11 cellular contexts compared by ENCODE assay signal in genomic region chr1:62800274-62800673, GRCh38. TPM values are rescaled to one million over a fixed set of nuclear protein-coding genes. Genes with fewer than 3 reads are reported as not detected.
DNase-seq lines count a peak whose midpoint lies in the region; ATAC-seq, FAIRE-seq and TF ChIP-seq lines count a peak whose summit lies in the region.
"Had no signal": no experiment of that assay in that cellular context is flagged by ENCODE, and none has a peak within 500 bp of the region (broad histone marks: within the 10 kb centered on the region; RNA-seq: fewer than 3 reads in every experiment).

No MANE protein-coding gene starts in this region.

- H3K4me1 ChIP-seq in right atrium auricular region: no peaks in the 10 kb centered on the region
- H3K4me1 ChIP-seq in colonic mucosa: no peaks in the 10 kb centered on the region
- H3K4me1 ChIP-seq: body of pancreas had no signal

- no peak overlapping the region for H3K9ac ChIP-seq in colonic mucosa (ENCODE audit: low read depth in 2 of 2, low read length in 2 of 2)
- H3K9ac ChIP-seq: SK-N-SH had no signal

- peaks cover 12% of the 10 kb centered on the region for H3K4me1 Mint-ChIP-seq in T-helper 17 cell

- H3K9me3 ChIP-seq in T-helper 17 cell (ENCODE audit: control insufficient read depth, low read length, poor library complexity, severe bottlenecking) (no peaks in the 10 kb centered on the region), right atrium auricular region (no peaks in the 10 kb centered on the region), colonic mucosa (no peaks in the 10 kb centered on the region)
- H3K9me3 ChIP-seq: body of pancreas, SK-N-SH had no signal

- H3K36me3 ChIP-seq in right atrium auricular region: no peaks in the 10 kb centered on the region
- H3K36me3 ChIP-seq in colonic mucosa: no peaks in the 10 kb centered on the region

- H3K4me3 ChIP-seq in right atrium auricular region (no peak overlapping the region), colonic mucosa (no peak overlapping the region)
- H3K4me3 ChIP-seq: body of pancreas had no signal

- TF ChIP-seq CTCF in right atrium auricular region (IDR thresholded peaks at IDR 0.05): no peak
- TF ChIP-seq CTCF in colonic mucosa (IDR thresholded peaks at IDR 0.05): no peak

- H3K27ac Mint-ChIP-seq in T-helper 17 cell: peak overlapping the region; percentile 37

- peak overlapping the region; percentile 9 for H3K4me3 Mint-ChIP-seq in T-helper 17 cell

- peaks cover 3% of the 10 kb centered on the region for H3K36me3 Mint-ChIP-seq in T-helper 17 cell (ENCODE audit: low read depth)

- intact Hi-C loops in colonic mucosa (cut with DNase I): no loop called here

- no peak overlapping the region for H3K27ac ChIP-seq in right atrium auricular region
- H3K27ac ChIP-seq in colonic mucosa: no peak overlapping the region
- H3K27ac ChIP-seq: HL-60 had no signal

- no peak for TF ChIP-seq POLR2A in GM12891 (IDR thresholded peaks at IDR 0.05; ENCODE audit: low read depth, low read length)

- peak; percentile 5 for FAIRE-seq in GM12891 (lab: Jason Lieb, UNC)

- H3K27me3 ChIP-seq in right atrium auricular region: no peaks in the 10 kb centered on the region
- H3K27me3 ChIP-seq in colonic mucosa: no peaks in the 10 kb centered on the region
- H3K27me3 ChIP-seq: body of pancreas had no signal

- H3K27me3 Mint-ChIP-seq in T-helper 17 cell: no peaks in the 10 kb centered on the region

- DNase-seq in GM12891 (ENCODE audit: insufficient read length, low spot score) (no peak), T-helper 17 cell (no peak), NCI-H1930 (lab: John Stamatoyannopoulos, UW) (no peak), right atrium auricular region (ENCODE audit: low spot score) (no peak), colonic mucosa (no peak), NCI-H1436 treated with DMSO at 0.1 percent for 48 hours (lab: John Stamatoyannopoulos, UW) (no peak)
- DNase-seq: SK-N-SH had no signal

- ATAC-seq in GM21381 (IDR thresholded peaks at IDR 0.05; ENCODE audit: unreplicated experiment) (peak; percentile 43), HG03135 (IDR thresholded peaks at IDR 0.05; ENCODE audit: unreplicated experiment) (peak; percentile 33), T-helper 17 cell (no peak)
- ATAC-seq: body of pancreas had no signal

TF ChIP-seq in GM12891, 5 proteins besides CTCF, POLR2A, EP300 and RAD21:
- TF ChIP-seq POU2F2 (IDR thresholded peaks at IDR 0.05; ENCODE audit: low read depth, low read length) (no peak), SPI1 (IDR thresholded peaks at IDR 0.05; ENCODE audit: low read depth, low read length) (no peak), TAF1 (IDR thresholded peaks at IDR 0.05; ENCODE audit: low read depth, low read length) (no peak), POLR2AphosphoS5 (IDR thresholded peaks at IDR 0.05; ENCODE audit: low read depth, low read length) (no peak), PAX5 (IDR thresholded peaks at IDR 0.05; ENCODE audit: insufficient read depth, low read length, severe bottlenecking) (no peak)

RNA-seq across cellular contexts. Expression of gene ATG4C, which starts 16.3 kb away (rescaled TPM):
- 8.4 TPM for polyA plus RNA-seq in GM12891 (2012; ENCODE audit: low read depth, missing spikeins)
- total RNA-seq in T-helper 17 cell (1 to 10 TPM; 5.3 to 7.2 TPM), right atrium auricular region (1 to 10 TPM; 6.5 to 9.4 TPM), colonic mucosa (10 to 100 TPM in 1 of 2 donors, 1 to 10 TPM in 1; 9.5 to 12.4 TPM)
